In genomic region chr16:10729104-10729503, GRCh38 we compare ENCODE assay signal across 1 cellular context.
TF ChIP-seq lines count a peak whose summit lies in the region.

No MANE protein-coding gene starts in this region.

TF ChIP-seq in SK-N-SH treated with all-trans-retinoic acid at 6 μM for 48 hours, 23 proteins besides CTCF, POLR2A, EP300 and RAD21:
- TF ChIP-seq ZNF8 (CRISPR knock-in tag; IDR thresholded peaks at IDR 0.05) (no peak), ZFP30 (CRISPR knock-in tag; IDR thresholded peaks at IDR 0.05) (no peak), ZNF565 (CRISPR knock-in tag; conservative IDR thresholded peaks at IDR 0.05; ENCODE audit: low read depth) (no peak), TOX (CRISPR knock-in tag; IDR thresholded peaks at IDR 0.05; ENCODE audit: borderline replicate concordance) (no peak), CSRNP3 (CRISPR knock-in tag; IDR thresholded peaks at IDR 0.05) (no peak), ARNTL (CRISPR knock-in tag; IDR thresholded peaks at IDR 0.05; ENCODE audit: borderline replicate concordance, low read depth) (no peak), RARB (CRISPR knock-in tag; IDR thresholded peaks at IDR 0.05) (no peak), BACH2 (CRISPR knock-in tag; IDR thresholded peaks at IDR 0.05; ENCODE audit: borderline replicate concordance) (no peak), TCF4 (CRISPR knock-in tag; IDR thresholded peaks at IDR 0.05; ENCODE audit: borderline replicate concordance) (no peak), ZFP3 (CRISPR knock-in tag; IDR thresholded peaks at IDR 0.05) (no peak), GLIS3 (CRISPR knock-in tag; IDR thresholded peaks at IDR 0.05) (no peak), POU6F1 (CRISPR knock-in tag; IDR thresholded peaks at IDR 0.05; ENCODE audit: borderline replicate concordance, low read depth) (no peak), OSR1 (CRISPR knock-in tag; IDR thresholded peaks at IDR 0.05) (no peak), PATZ1 (CRISPR knock-in tag; IDR thresholded peaks at IDR 0.05; ENCODE audit: borderline replicate concordance) (no peak), TSHZ2 (CRISPR knock-in tag; IDR thresholded peaks at IDR 0.05) (no peak), PPARA (CRISPR knock-in tag; IDR thresholded peaks at IDR 0.05; ENCODE audit: borderline replicate concordance) (no peak), ESRRG (CRISPR knock-in tag; IDR thresholded peaks at IDR 0.05) (no peak)
